ENCODE assay signal across 9 cellular contexts in genomic region chrX:15647510-15647909, GRCh38. TPM values are rescaled to one million over a fixed set of nuclear protein-coding genes. Genes with fewer than 3 reads are reported as not detected.
A peak's percentile ranks its signal among the peaks of the same experiment; 100 is the strongest.
DNase-seq lines count a peak whose midpoint lies in the region; ATAC-seq, FAIRE-seq and TF ChIP-seq lines count a peak whose summit lies in the region.
"Not testable (repeated sequence)": the region's sequence is repeated elsewhere in the genome, so short reads cannot be mapped to it uniquely, and the experiment has no call there.
"Had no signal": no experiment of that assay in that cellular context is flagged by ENCODE, and none has a peak within 500 bp of the region (broad histone marks: within the 10 kb centered on the region; RNA-seq: fewer than 3 reads in every experiment).

No MANE protein-coding gene starts in this region.

- intact Hi-C loops in activated CD4-positive, alpha-beta T cell treated with anti-CD3 and anti-CD28 coated beads for 36 hours (cut with DNase I, micrococcal nuclease) = loop anchor here in 1 of 2 experiments (10.0 kb wide), 1 partner anchor 293 kb away; no protein-coding TSS in a partner anchor
- intact Hi-C loops in right cardiac atrium (cut with DNase I) = loop anchor here in 1 of 4 donors (10.0 kb wide), 1 partner anchor 53 kb away; no protein-coding TSS in a partner anchor

- TF ChIP-seq CTCF in A549 (IDR thresholded peaks at IDR 0.05) = not testable (repeated sequence)

- FAIRE-seq in A549 (lab: Jason Lieb, UNC) = not testable (repeated sequence)

- ATAC-seq in A549 (peak; percentile 70 to 82; a peak in 5 of 6 replicates), GM18858 (IDR thresholded peaks at IDR 0.05; ENCODE audit: unreplicated experiment) (peak; percentile 53), GM21723 (IDR thresholded peaks at IDR 0.05; ENCODE audit: unreplicated experiment) (peak; percentile 49), HG03159 (IDR thresholded peaks at IDR 0.05; ENCODE audit: unreplicated experiment) (peak; percentile 70), right cardiac atrium (peak; percentile 59 to 63), memory B cell (ENCODE audit: low read depth) (peak; percentile 31)
- ATAC-seq in activated CD4-positive, alpha-beta T cell treated with anti-CD3 and anti-CD28 coated beads for 36 hours = peak; percentile 73
- ATAC-seq in effector memory CD8-positive, alpha-beta T cell (replicated peaks) = peak; percentile 62

- H3K36me3 Mint-ChIP-seq in activated CD4-positive, alpha-beta T cell treated with anti-CD3 and anti-CD28 coated beads for 36 hours (ENCODE audit: low read depth); effector memory CD8-positive, alpha-beta T cell (ENCODE audit: insufficient read depth); memory B cell: not testable (repeated sequence)

- H3K4me2 ChIP-seq in A549 = not testable (repeated sequence)

- H3K4me1 ChIP-seq in A549; right cardiac atrium (ENCODE audit: control insufficient read depth, insufficient read depth, low read length): not testable (repeated sequence)

- H3K4me3 ChIP-seq in A549; right cardiac atrium (ENCODE audit: low read length): not testable (repeated sequence)

- not testable (repeated sequence) for H3K27me3 ChIP-seq in right cardiac atrium (ENCODE audit: control insufficient read depth, insufficient read depth)

- not testable (repeated sequence) for TF ChIP-seq POLR2A in A549 (IDR thresholded peaks at IDR 0.05; ENCODE audit: low read length)

- CTCF ChIA-PET in A549 (lab: Yijun Ruan, JAX) = interaction anchor here (1.3 kb wide), 1 partner anchor 298 kb away, joined by 4 read pairs; no protein-coding TSS in a partner anchor
- CTCF ChIA-PET in activated CD4-positive, alpha-beta T cell treated with anti-CD3 and anti-CD28 coated beads for 36 hours (lab: Charles Lee) = not testable (repeated sequence)

- not testable (repeated sequence) for H3K9me3 ChIP-seq in A549; right cardiac atrium (ENCODE audit: control insufficient read depth, low read length)

- not testable (repeated sequence) for H3K4me3 Mint-ChIP-seq in activated CD4-positive, alpha-beta T cell treated with anti-CD3 and anti-CD28 coated beads for 36 hours; effector memory CD8-positive, alpha-beta T cell; memory B cell

- TF ChIP-seq EP300 in A549 (IDR thresholded peaks at IDR 0.05) = not testable (repeated sequence)

- peaks cover 13% of the 10 kb centered on the region for H3K4me1 Mint-ChIP-seq in activated CD4-positive, alpha-beta T cell treated with anti-CD3 and anti-CD28 coated beads for 36 hours
- not testable (repeated sequence) for H3K4me1 Mint-ChIP-seq in effector memory CD8-positive, alpha-beta T cell (ENCODE audit: low read depth in 2 of 2); memory B cell

- H3K27me3 Mint-ChIP-seq in activated CD4-positive, alpha-beta T cell treated with anti-CD3 and anti-CD28 coated beads for 36 hours; memory B cell: not testable (repeated sequence)
- H3K27me3 Mint-ChIP-seq in effector memory CD8-positive, alpha-beta T cell = peaks cover 8 to 14% of the 10 kb centered on the region in 2 donors

- not testable (repeated sequence) for DNase-seq in A549 (ENCODE audit: low read depth in 1 of 2, low spot score in 1 of 2); activated CD4-positive, alpha-beta T cell treated with anti-CD3 and anti-CD28 coated beads for 36 hours; effector memory CD8-positive, alpha-beta T cell; right cardiac atrium; memory B cell (ENCODE audit: low spot score in 2 of 2)

- H3K9me3 Mint-ChIP-seq in activated CD4-positive, alpha-beta T cell treated with anti-CD3 and anti-CD28 coated beads for 36 hours (ENCODE audit: low read depth); effector memory CD8-positive, alpha-beta T cell; memory B cell: not testable (repeated sequence)

- H3K27ac ChIP-seq in A549; right cardiac atrium (ENCODE audit: low read length): not testable (repeated sequence)

- POLR2A ChIA-PET in A549 (lab: Yijun Ruan, JAX); activated CD4-positive, alpha-beta T cell treated with anti-CD3 and anti-CD28 coated beads for 36 hours (lab: Charles Lee): not testable (repeated sequence)

- not testable (repeated sequence) for TF ChIP-seq RAD21 in A549 (conservative IDR thresholded peaks at IDR 0.05 in 1 of 2, IDR thresholded peaks at IDR 0.05 in 1 of 2)

- WGBS in A549 (ENCODE audit: missing lambda C conversion rate) = no CpG with 5 or more reads among the region's 5 CpGs
- no CpG with 5 or more reads among the region's 5 CpGs for WGBS in right cardiac atrium

- H3K27ac Mint-ChIP-seq in activated CD4-positive, alpha-beta T cell treated with anti-CD3 and anti-CD28 coated beads for 36 hours; effector memory CD8-positive, alpha-beta T cell; memory B cell: not testable (repeated sequence)

RNA-seq across cellular contexts. Expression of gene CLTRN, which starts 17.1 kb away (rescaled TPM):
- polyA plus RNA-seq in A549 (2011; rRNA removed) = 2.5 and 2.6 TPM in 2 replicates
- 0.52 and 0.57 TPM in 2 replicates for polyA plus RNA-seq in A549 (2012; cell fraction: cytosol; rRNA removed)
- polyA plus RNA-seq in A549 (2012; cell fraction: nucleus; rRNA removed) = 0.32 and 0.38 TPM in 2 replicates
- 0.46 to 0.84 TPM (median 0.76 TPM) in 3 replicates for polyA plus RNA-seq in A549 (2017; fragmentation: RNase III; extraction: RNeasy Plus Mini Kit Qiagen cat#74134 plus additional on column Dnase treatment)
- 0.21 TPM in 1 of 2 replicates, not detected in the other for polyA minus RNA-seq in A549 (2011; rRNA and poly(A)+ RNA removed)
- total RNA-seq in activated CD4-positive, alpha-beta T cell treated with anti-CD3 and anti-CD28 coated beads for 36 hours = under 1 TPM; 0.61 to 0.62 TPM
- total RNA-seq in right cardiac atrium = under 1 TPM in 3 of 4 donors, not detected in 1; 0.29 to 0.97 (median 0.36) TPM
- polyA plus RNA-seq in right cardiac atrium = 1.1 TPM

RNA-seq across cellular contexts. Expression of gene ACE2, which starts 46.8 kb away (rescaled TPM):
- polyA plus RNA-seq in A549 (2011; rRNA removed) (0.06 TPM in 1 of 2 replicates, not detected in the other), A549 (2017; fragmentation: RNase III; extraction: RNeasy Plus Mini Kit Qiagen cat#74134 plus additional on column Dnase treatment) (not detected in 3 replicates), right cardiac atrium (3.6 TPM)
- polyA plus RNA-seq in A549 (2012; cell fraction: cytosol; rRNA removed) = 0.01 TPM in 1 of 2 replicates, not detected in the other
- polyA plus RNA-seq in A549 (2012; cell fraction: nucleus; rRNA removed) = not detected in 2 replicates
- not detected in 2 replicates for polyA minus RNA-seq in A549 (2011; rRNA and poly(A)+ RNA removed)
- not detected for total RNA-seq in activated CD4-positive, alpha-beta T cell treated with anti-CD3 and anti-CD28 coated beads for 36 hours
- total RNA-seq in right cardiac atrium = 10 to 100 TPM in 1 of 4 donors, 1 to 10 TPM in 3; 4.5 to 10.7 (median 5.7) TPM
- total RNA-seq: GM23248 had no signal
- polyA plus RNA-seq: GM23248 had no signal

Comparison
In these comparisons a context has a peak if more than half of its experiments do, and no peak if none do; other contexts are left out.
1. RNA of gene ACE2, which starts 46.8 kb away (total RNA-seq): 4.5 to 10.7 TPM in right cardiac atrium; not detected in activated CD4-positive, alpha-beta T cell treated with anti-CD3 and anti-CD28 coated beads for 36 hours; every median in the first group is over 4 times any median in the second.
2. Peak in every context shown above with its lines, with median percentiles within 50 percentile points of each other: ATAC-seq.